Comparison of ENCODE assay signal across 1 cellular context in the genomic region with DNA sequence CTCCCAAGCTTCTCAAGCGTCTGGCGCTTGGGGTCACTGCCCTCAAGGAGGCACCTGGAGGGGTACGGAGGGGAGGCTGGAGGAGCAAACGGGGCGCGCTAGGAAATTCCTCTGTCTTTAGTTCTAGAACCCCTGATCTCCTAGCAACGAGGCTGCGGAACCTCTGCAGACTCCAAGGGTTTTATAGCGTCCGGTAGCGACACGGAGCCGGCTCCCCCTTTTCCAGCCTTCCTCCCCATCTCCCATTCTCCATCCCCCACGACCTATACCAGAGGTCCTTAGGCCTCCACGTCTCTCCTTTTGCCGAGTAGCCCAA.
TF ChIP-seq lines count a peak whose summit lies in the region.

No MANE protein-coding gene starts in this region.

TF ChIP-seq in K562, 482 proteins besides CTCF, POLR2A, EP300 and RAD21 (continued from another document):
- TF ChIP-seq, protein P1, sequence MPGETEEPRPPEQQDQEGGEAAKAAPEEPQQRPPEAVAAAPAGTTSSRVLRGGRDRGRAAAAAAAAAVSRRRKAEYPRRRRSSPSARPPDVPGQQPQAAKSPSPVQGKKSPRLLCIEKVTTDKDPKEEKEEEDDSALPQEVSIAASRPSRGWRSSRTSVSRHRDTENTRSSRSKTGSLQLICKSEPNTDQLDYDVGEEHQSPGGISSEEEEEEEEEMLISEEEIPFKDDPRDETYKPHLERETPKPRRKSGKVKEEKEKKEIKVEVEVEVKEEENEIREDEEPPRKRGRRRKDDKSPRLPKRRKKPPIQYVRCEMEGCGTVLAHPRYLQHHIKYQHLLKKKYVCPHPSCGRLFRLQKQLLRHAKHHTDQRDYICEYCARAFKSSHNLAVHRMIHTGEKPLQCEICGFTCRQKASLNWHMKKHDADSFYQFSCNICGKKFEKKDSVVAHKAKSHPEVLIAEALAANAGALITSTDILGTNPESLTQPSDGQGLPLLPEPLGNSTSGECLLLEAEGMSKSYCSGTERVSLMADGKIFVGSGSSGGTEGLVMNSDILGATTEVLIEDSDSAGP (CRISPR knock-in tag; IDR thresholded peaks at IDR 0.05), result no peak
- TF ChIP-seq NFE2 (IDR thresholded peaks at IDR 0.05; ENCODE audit: low read depth), result no peak
- TF ChIP-seq JUN (IDR thresholded peaks at IDR 0.05; ENCODE audit: borderline replicate concordance, low read depth, low read length), result no peak
- TF ChIP-seq JUN (CRISPR knock-in tag; IDR thresholded peaks at IDR 0.05; ENCODE audit: borderline replicate concordance), result 0 out of 2 replicates have a peak, but pooled peaks have one; percentile 38
- TF ChIP-seq TCF3 (CRISPR knock-in tag; IDR thresholded peaks at IDR 0.05), result no peak
- no peak for TF ChIP-seq CEBPB (tag; IDR thresholded peaks at IDR 0.05)
- TF ChIP-seq ATF1 (CRISPR knock-in tag; IDR thresholded peaks at IDR 0.05), result no peak; the same call in 1 of the 2 replicates
- TF ChIP-seq ATF1 (tag; IDR thresholded peaks at IDR 0.05), result peak; percentile 87
- no peak for TF ChIP-seq CBFB (CRISPR knock-in tag; IDR thresholded peaks at IDR 0.05)
- TF ChIP-seq TEAD1 (CRISPR knock-in tag; IDR thresholded peaks at IDR 0.05), result 0 out of 4 replicates have a peak, but pooled peaks of 1 of the 2 experiments have one; percentile 36
- 0 out of 2 replicates have a peak, but pooled peaks have one; percentile 21 for TF ChIP-seq ZFX (CRISPR knock-in tag; IDR thresholded peaks at IDR 0.05)
- TF ChIP-seq ZNF41 (CRISPR knock-in tag; conservative IDR thresholded peaks at IDR 0.05), result no peak
- no peak for TF ChIP-seq ZNF133 (CRISPR knock-in tag; IDR thresholded peaks at IDR 0.05)
- TF ChIP-seq, protein P2, sequence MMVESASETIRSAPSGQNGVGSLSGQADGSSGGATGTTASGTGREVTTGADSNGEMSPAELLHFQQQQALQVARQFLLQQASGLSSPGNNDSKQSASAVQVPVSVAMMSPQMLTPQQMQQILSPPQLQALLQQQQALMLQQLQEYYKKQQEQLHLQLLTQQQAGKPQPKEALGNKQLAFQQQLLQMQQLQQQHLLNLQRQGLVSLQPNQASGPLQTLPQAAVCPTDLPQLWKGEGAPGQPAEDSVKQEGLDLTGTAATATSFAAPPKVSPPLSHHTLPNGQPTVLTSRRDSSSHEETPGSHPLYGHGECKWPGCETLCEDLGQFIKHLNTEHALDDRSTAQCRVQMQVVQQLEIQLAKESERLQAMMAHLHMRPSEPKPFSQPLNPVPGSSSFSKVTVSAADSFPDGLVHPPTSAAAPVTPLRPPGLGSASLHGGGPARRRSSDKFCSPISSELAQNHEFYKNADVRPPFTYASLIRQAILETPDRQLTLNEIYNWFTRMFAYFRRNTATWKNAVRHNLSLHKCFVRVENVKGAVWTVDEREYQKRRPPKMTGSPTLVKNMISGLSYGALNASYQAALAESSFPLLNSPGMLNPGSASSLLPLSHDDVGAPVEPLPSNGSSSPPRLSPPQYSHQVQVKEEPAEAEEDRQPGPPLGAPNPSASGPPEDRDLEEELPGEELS (CRISPR knock-in tag; IDR thresholded peaks at IDR 0.05; ENCODE audit: borderline replicate concordance), result no peak
- TF ChIP-seq CREM (IDR thresholded peaks at IDR 0.05; ENCODE audit: low read depth), result no peak
- TF ChIP-seq C11orf30 (IDR thresholded peaks at IDR 0.05; ENCODE audit: low read depth), result no peak
- TF ChIP-seq, protein P3, sequence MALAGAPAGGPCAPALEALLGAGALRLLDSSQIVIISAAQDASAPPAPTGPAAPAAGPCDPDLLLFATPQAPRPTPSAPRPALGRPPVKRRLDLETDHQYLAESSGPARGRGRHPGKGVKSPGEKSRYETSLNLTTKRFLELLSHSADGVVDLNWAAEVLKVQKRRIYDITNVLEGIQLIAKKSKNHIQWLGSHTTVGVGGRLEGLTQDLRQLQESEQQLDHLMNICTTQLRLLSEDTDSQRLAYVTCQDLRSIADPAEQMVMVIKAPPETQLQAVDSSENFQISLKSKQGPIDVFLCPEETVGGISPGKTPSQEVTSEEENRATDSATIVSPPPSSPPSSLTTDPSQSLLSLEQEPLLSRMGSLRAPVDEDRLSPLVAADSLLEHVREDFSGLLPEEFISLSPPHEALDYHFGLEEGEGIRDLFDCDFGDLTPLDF (CRISPR knock-in tag; IDR thresholded peaks at IDR 0.05), result no peak
- no peak for TF ChIP-seq SPI1 (IDR thresholded peaks at IDR 0.05; ENCODE audit: borderline replicate concordance, low read depth, low read length)
- no peak for TF ChIP-seq MYNN (IDR thresholded peaks at IDR 0.05)
- no peak for TF ChIP-seq MYNN (CRISPR knock-in tag; IDR thresholded peaks at IDR 0.05)
- no peak for TF ChIP-seq ZNF121 (CRISPR knock-in tag; conservative IDR thresholded peaks at IDR 0.05)
- TF ChIP-seq ZNF124 (CRISPR knock-in tag; IDR thresholded peaks at IDR 0.05), result no peak
- TF ChIP-seq MTF1 (CRISPR knock-in tag; IDR thresholded peaks at IDR 0.05; ENCODE audit: borderline replicate concordance), result no peak
- TF ChIP-seq ZFP36 (IDR thresholded peaks at IDR 0.05; ENCODE audit: low read depth, low read length, partially characterized antibody), result no peak
- TF ChIP-seq, protein P4, sequence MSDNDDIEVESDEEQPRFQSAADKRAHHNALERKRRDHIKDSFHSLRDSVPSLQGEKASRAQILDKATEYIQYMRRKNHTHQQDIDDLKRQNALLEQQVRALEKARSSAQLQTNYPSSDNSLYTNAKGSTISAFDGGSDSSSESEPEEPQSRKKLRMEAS (CRISPR knock-in tag; IDR thresholded peaks at IDR 0.05), result 0 out of 2 replicates have a peak, but pooled peaks have one; percentile 7
- TF ChIP-seq SIN3A (IDR thresholded peaks at IDR 0.05; ENCODE audit: borderline replicate concordance in 2 of 2, control insufficient read depth in 1 of 2, low read depth in 2 of 2, low read length in 2 of 2), result no peak
- TF ChIP-seq TRIM24 (IDR thresholded peaks at IDR 0.05), result no peak
- TF ChIP-seq NUFIP1 (IDR thresholded peaks at IDR 0.05; ENCODE audit: partially characterized antibody), result no peak
